ENCODE assay signal across 1 cellular context in genomic region chr11:126265801-126266200, GRCh38.
TF ChIP-seq lines count a peak whose summit lies in the region.

No MANE protein-coding gene starts in this region.

TF ChIP-seq in K562, 482 proteins besides CTCF, POLR2A, EP300 and RAD21:
- TF ChIP-seq CBX2 (IDR thresholded peaks at IDR 0.05; ENCODE audit: insufficient read depth, low read length, poor library complexity, severe bottlenecking) (no peak), RBFOX2 (IDR thresholded peaks at IDR 0.05; ENCODE audit: low read depth, low read length) (0 out of 2 replicates have a peak, but pooled peaks have one; percentile 6)
